Comparison of ENCODE assay signal across 14 cellular contexts in genomic region chr5:122967625-122968024, GRCh38.
DNase-seq lines count a peak whose midpoint lies in the region; ATAC-seq lines count a peak whose summit lies in the region.
"Had no signal": no experiment of that assay in that cellular context is flagged by ENCODE, and none has a peak within 500 bp of the region (broad histone marks: within the 10 kb centered on the region; RNA-seq: fewer than 3 reads in every experiment).

No MANE protein-coding gene starts in this region.

- no peak overlapping the region for H3K4me3 Mint-ChIP-seq in naive B cell
- H3K4me3 Mint-ChIP-seq: activated CD4-positive, alpha-beta T cell treated with anti-CD3 and anti-CD28 coated beads, Interleukin-2, amount 10 ng/mL, durations not matched to agents 24 days and 14 days; activated naive CD8-positive, alpha-beta T cell had no signal

- peak overlapping the region in 1 of 6 donors; percentile 63 for H3K27ac Mint-ChIP-seq in naive B cell
- H3K27ac Mint-ChIP-seq: activated CD4-positive, alpha-beta T cell treated with anti-CD3 and anti-CD28 coated beads, Interleukin-2, amount 10 ng/mL, durations not matched to agents 24 days and 14 days; activated naive CD8-positive, alpha-beta T cell had no signal

- H3K36me3 Mint-ChIP-seq in naive B cell: no peaks in the 10 kb centered on the region
- H3K36me3 Mint-ChIP-seq: activated naive CD8-positive, alpha-beta T cell had no signal

- H3K4me1 Mint-ChIP-seq in naive B cell: no peaks in the 10 kb centered on the region
- H3K4me1 Mint-ChIP-seq: activated CD4-positive, alpha-beta T cell treated with anti-CD3 and anti-CD28 coated beads, Interleukin-2, amount 10 ng/mL, durations not matched to agents 24 days and 14 days had no signal

- ATAC-seq in GM19023 (IDR thresholded peaks at IDR 0.05; ENCODE audit: unreplicated experiment): peak; percentile 95
- peak; percentile 95 for ATAC-seq in GM21737 (IDR thresholded peaks at IDR 0.05; ENCODE audit: unreplicated experiment)
- ATAC-seq in HG03280 (IDR thresholded peaks at IDR 0.05; ENCODE audit: unreplicated experiment): peak; percentile 59
- ATAC-seq in naive B cell (ENCODE audit: low read depth in 2 of 2): peak; percentile 52 to 70
- ATAC-seq: right cardiac atrium had no signal

- no peaks in the 10 kb centered on the region for H3K27me3 Mint-ChIP-seq in naive B cell
- H3K27me3 Mint-ChIP-seq: activated CD4-positive, alpha-beta T cell treated with anti-CD3 and anti-CD28 coated beads, Interleukin-2, amount 10 ng/mL, durations not matched to agents 24 days and 14 days; activated naive CD8-positive, alpha-beta T cell had no signal

- DNase-seq in naive B cell (peak; percentile 3), superior temporal gyrus (ENCODE audit: extremely low spot score) (no peak), AG08396 (ENCODE audit: low spot score) (no peak), LoVo (ENCODE audit: low spot score) (no peak), SHP77 treated with DMSO at 0.1 percent for 48 hours (lab: John Stamatoyannopoulos, UW) (no peak)
- DNase-seq: activated CD4-positive, alpha-beta T cell treated with anti-CD3 and anti-CD28 coated beads, Interleukin-2, amount 10 ng/mL, durations not matched to agents 24 days and 14 days; head of caudate nucleus; NCI-H2171; right cardiac atrium; uterus had no signal

- no peaks in the 10 kb centered on the region for H3K9me3 Mint-ChIP-seq in naive B cell
- H3K9me3 Mint-ChIP-seq: activated CD4-positive, alpha-beta T cell treated with anti-CD3 and anti-CD28 coated beads, Interleukin-2, amount 10 ng/mL, durations not matched to agents 24 days and 14 days had no signal
